34 cellular contexts compared by ENCODE assay signal in genomic region chr16:35193956-35194355, GRCh38.
"Had no signal": no experiment of that assay in that cellular context is flagged by ENCODE, and none has a peak within 500 bp of the region (broad histone marks: within the 10 kb centered on the region; RNA-seq: fewer than 3 reads in every experiment).

No MANE protein-coding gene starts in this region.

- H3K4me3 ChIP-seq: MG63 had no signal

- H3K9me3 ChIP-seq: MG63 had no signal

- H3K4me2 ChIP-seq: KMS-11 had no signal

- H3K9ac ChIP-seq: KMS-11 had no signal

- H3K27me3 ChIP-seq: MG63 had no signal

- H3K27ac ChIP-seq: KMS-11 had no signal

- H3K36me3 ChIP-seq: MG63 had no signal

- DNase-seq: Karpas-422, Kasumi-1, KG1, MG63, MM.1S, MV-4-11, NCI-H1048, NCI-H1092, NCI-H1092 treated with DMSO at 0.1 percent for 48 hours, NCI-H1105, NCI-H1105 treated with DMSO at 0.1 percent for 48 hours, NCI-H1417, NCI-H1417 treated with DMSO at 0.1 percent for 48 hours, NCI-H1436, NCI-H1436 treated with DMSO at 0.1 percent for 48 hours, NCI-H146, NCI-H1694, NCI-H1694 treated with DMSO at 0.1 percent for 48 hours, NCI-H187, NCI-H187 treated with DMSO at 0.1 percent for 48 hours, NCI-H1930, NCI-H2029 treated with DMSO at 0.1 percent for 48 hours, NCI-H2081, NCI-H2081 treated with DMSO at 0.1 percent for 48 hours, NCI-H2107, NCI-H2171, NCI-H2171 treated with DMSO at 0.1 percent for 48 hours, NCI-H2227 treated with DMSO at 0.1 percent for 48 hours, NCI-H226, NCI-H446, NCI-H446 treated with DMSO at 0.1 percent for 48 hours, NCI-H510A, NCI-H510A treated with DMSO at 0.1 percent for 48 hours had no signal
